8 cellular contexts compared by ENCODE assay signal in genomic region chr3:48435774-48436476, GRCh38. TPM values are rescaled to one million over a fixed set of nuclear protein-coding genes. Genes with fewer than 3 reads are reported as not detected.
DNase-seq lines count a peak whose midpoint lies in the region; ATAC-seq and TF ChIP-seq lines count a peak whose summit lies in the region.

No MANE protein-coding gene starts in this region.

- CTCF ChIA-PET in RWPE1 (lab: Yijun Ruan, JAX), result interaction anchor here (0.5 to 2.5 kb wide), 24 partner anchors 10 to 1198 kb away, joined by 3 to 68 read pairs (median 4); partner anchors contain the start of gene ZNF589

- no peaks in the 10 kb centered on the region for H3K27me3 Mint-ChIP-seq in activated T-helper 17 cell treated with anti-CD3 and anti-CD28 coated beads, Interleukin-2, amount 50 U/mL, for 72 hours
- no peaks in the 10 kb centered on the region for H3K27me3 Mint-ChIP-seq in neural progenitor cell (ENCODE audit: insufficient read depth, low read depth)

- H3F3A ChIP-seq in neural progenitor cell (ENCODE audit: low read depth), result peaks cover 56% of the 10 kb centered on the region

- no peaks in the 10 kb centered on the region for H3K9me3 Mint-ChIP-seq in activated T-helper 17 cell treated with anti-CD3 and anti-CD28 coated beads, Interleukin-2, amount 50 U/mL, for 72 hours
- no peaks in the 10 kb centered on the region for H3K9me3 Mint-ChIP-seq in neural progenitor cell

- H2AFZ ChIP-seq in neural progenitor cell (replicated peaks), result no peak overlapping the region

- peak; percentile 44 for ATAC-seq in activated T-helper 17 cell treated with anti-CD3 and anti-CD28 coated beads, Interleukin-2, amount 50 U/mL, for 72 hours (replicated peaks)
- ATAC-seq in GM19395 (IDR thresholded peaks at IDR 0.05; ENCODE audit: unreplicated experiment), result no peak

- no peak overlapping the region for H3K4me3 Mint-ChIP-seq in activated T-helper 17 cell treated with anti-CD3 and anti-CD28 coated beads, Interleukin-2, amount 50 U/mL, for 72 hours
- H3K4me3 Mint-ChIP-seq in neural progenitor cell, result no peak overlapping the region

- no peak overlapping the region for H3K4me2 ChIP-seq in neural progenitor cell

- TF ChIP-seq POLR2A in stomach (IDR thresholded peaks at IDR 0.05), result no peak

- H4K20me1 ChIP-seq in neural progenitor cell (ENCODE audit: low read depth), result peaks cover 4% of the 10 kb centered on the region

- H3K36me3 Mint-ChIP-seq in activated T-helper 17 cell treated with anti-CD3 and anti-CD28 coated beads, Interleukin-2, amount 50 U/mL, for 72 hours (ENCODE audit: low read depth), result peaks cover 39% of the 10 kb centered on the region
- H3K36me3 Mint-ChIP-seq in neural progenitor cell, result peaks cover 4% of the 10 kb centered on the region

- no peaks in the 10 kb centered on the region for H3K27me3 ChIP-seq in neural progenitor cell
- no peaks in the 10 kb centered on the region for H3K27me3 ChIP-seq in stomach

- H3K4me1 Mint-ChIP-seq in activated T-helper 17 cell treated with anti-CD3 and anti-CD28 coated beads, Interleukin-2, amount 50 U/mL, for 72 hours, result peaks cover 16% of the 10 kb centered on the region
- peaks cover 26% of the 10 kb centered on the region for H3K4me1 Mint-ChIP-seq in neural progenitor cell

- no peak for TF ChIP-seq EP300 in stomach (IDR thresholded peaks at IDR 0.05)

- H3K79me2 ChIP-seq in neural progenitor cell (ENCODE audit: low read depth), result peaks cover 42% of the 10 kb centered on the region

- H3K36me3 ChIP-seq in neural progenitor cell (no peaks in the 10 kb centered on the region), stomach (peaks cover 8 to 22% (median 18%) of the 10 kb centered on the region in 4 donors)

- POLR2A ChIA-PET in RWPE1 (lab: Yijun Ruan, JAX; ENCODE audit: low non-redundant PET), result interaction anchor here (1.0 to 1.5 kb wide), 3 partner anchors 35 to 36 kb away, joined by 3 to 4 read pairs (median 3); no protein-coding TSS in a partner anchor

- H3K4me3 ChIP-seq in Jurkat, Clone E6-1 (ENCODE audit: low read length), result no peak overlapping the region
- no peak overlapping the region for H3K4me3 ChIP-seq in fibroblast of villous mesenchyme (ENCODE audit: low read depth, low read length)
- no peak overlapping the region for H3K4me3 ChIP-seq in neural progenitor cell
- no peak overlapping the region for H3K4me3 ChIP-seq in stomach

- peak; percentile 98 for TF ChIP-seq CTCF in RWPE1 (conservative IDR thresholded peaks at IDR 0.05; ENCODE audit: low read depth)
- peak; percentile 100 for TF ChIP-seq CTCF in fibroblast of villous mesenchyme (IDR thresholded peaks at IDR 0.05; ENCODE audit: insufficient read depth, low read depth, low read length)
- TF ChIP-seq CTCF in neural progenitor cell (IDR thresholded peaks at IDR 0.05), result peak; percentile 100
- peak in 6 of 7 experiments; percentile 88 to 100 (median 98) for TF ChIP-seq CTCF in stomach (IDR thresholded peaks at IDR 0.05)

- DNase-seq in DMS53 (lab: John Stamatoyannopoulos, UW) (peak; percentile 72), RWPE1 (ENCODE audit: low spot score) (peak; percentile 66), fibroblast of villous mesenchyme (ENCODE audit: low read depth) (peak; percentile 85), neural progenitor cell (ENCODE audit: low spot score) (peak; percentile 91), stomach (peak; percentile 91)
- DNase-seq in Jurkat, Clone E6-1 (ENCODE audit: low read depth, low spot score), result peak; percentile 85

- H3K4me1 ChIP-seq in neural progenitor cell (peaks cover 16% of the 10 kb centered on the region), stomach (peaks cover 23 to 54% (median 28%) of the 10 kb centered on the region in 4 donors)

- H3K9ac ChIP-seq in neural progenitor cell, result no peak overlapping the region

- 33 to 46% (median 41%) methylated on average over 6 to 7 of the region's 7 CpGs for WGBS in stomach, 5 donors

- H3K9me3 ChIP-seq in neural progenitor cell (ENCODE audit: low read depth) (no peaks in the 10 kb centered on the region), stomach (no peaks in the 10 kb centered on the region)

- intact Hi-C loops in stomach (cut with DNase I; ENCODE audit: low total_unique reads), result loop anchor here (2.0 kb wide), 1 partner anchor 35 kb away; no protein-coding TSS in a partner anchor

- no peak overlapping the region for H3K27ac Mint-ChIP-seq in activated T-helper 17 cell treated with anti-CD3 and anti-CD28 coated beads, Interleukin-2, amount 50 U/mL, for 72 hours
- no peak overlapping the region for H3K27ac Mint-ChIP-seq in neural progenitor cell

- H3K27ac ChIP-seq in RWPE1 (peak overlapping the region; percentile 99), neural progenitor cell (no peak overlapping the region), stomach (peak overlapping the region in 4 of 5 donors; percentile 59 to 96 (median 62))

RNA-seq across cellular contexts. Expression of gene CCDC51, which starts 4.0 kb away (rescaled TPM):
- 27.6 TPM for polyA plus RNA-seq in Jurkat, Clone E6-1 (2012; ENCODE audit: insufficient read depth, insufficient read length)
- 10 to 100 TPM; 15.5 to 28.4 TPM for total RNA-seq in activated T-helper 17 cell treated with anti-CD3 and anti-CD28 coated beads, Interleukin-2, amount 50 U/mL, for 72 hours
- 15.5 and 21.2 TPM in 2 replicates for total RNA-seq in fibroblast of villous mesenchyme
- 13.9 and 22.0 TPM in 2 replicates for total RNA-seq in neural progenitor cell (ENCODE audit: low replicate concordance)
- 10 to 100 TPM in 1 of 5 donors, 1 to 10 TPM in 4; 1.8 to 12.5 (median 7.1) TPM for total RNA-seq in stomach
- polyA plus RNA-seq in stomach, result 10 to 100 TPM in 1 of 3 donors, 1 to 10 TPM in 2; 6.0 to 10.3 (median 9.5) TPM

RNA-seq across cellular contexts. Expression of gene TMA7, which starts 4.1 kb away (rescaled TPM):
- 522 TPM for polyA plus RNA-seq in Jurkat, Clone E6-1 (2012; ENCODE audit: insufficient read depth, insufficient read length)
- 100 to 1,000 TPM; 181 to 328 TPM for total RNA-seq in activated T-helper 17 cell treated with anti-CD3 and anti-CD28 coated beads, Interleukin-2, amount 50 U/mL, for 72 hours
- total RNA-seq in fibroblast of villous mesenchyme, result 186 and 216 TPM in 2 replicates
- 472 and 510 TPM in 2 replicates for total RNA-seq in neural progenitor cell (ENCODE audit: low replicate concordance)
- total RNA-seq in stomach, result 100 to 1,000 TPM; 107 to 298 (median 230) TPM
- polyA plus RNA-seq in stomach, result 100 to 1,000 TPM; 644 to 702 (median 660) TPM

RNA-seq across cellular contexts. Expression of gene PLXNB1, which starts 6.0 kb away (rescaled TPM):
- 39.2 TPM for polyA plus RNA-seq in Jurkat, Clone E6-1 (2012; ENCODE audit: insufficient read depth, insufficient read length)
- total RNA-seq in activated T-helper 17 cell treated with anti-CD3 and anti-CD28 coated beads, Interleukin-2, amount 50 U/mL, for 72 hours, result 1 to 10 TPM; 3.5 to 3.8 TPM
- 26.1 and 35.0 TPM in 2 replicates for total RNA-seq in fibroblast of villous mesenchyme
- total RNA-seq in neural progenitor cell (ENCODE audit: low replicate concordance), result 53.6 and 142 TPM in 2 replicates
- 100 to 1,000 TPM in 4 of 5 donors, 10 to 100 TPM in 1; 86.7 to 874 (median 314) TPM for total RNA-seq in stomach
- polyA plus RNA-seq in stomach, result 100 to 1,000 TPM in 1 of 3 donors, 10 to 100 TPM in 2; 13.9 to 157 (median 45.0) TPM

RNA-seq across cellular contexts. Expression of gene ATRIP, which starts 10.6 kb away (rescaled TPM):
- 17.5 TPM for polyA plus RNA-seq in Jurkat, Clone E6-1 (2012; ENCODE audit: insufficient read depth, insufficient read length)
- 10 to 100 TPM; 10.5 to 14.9 TPM for total RNA-seq in activated T-helper 17 cell treated with anti-CD3 and anti-CD28 coated beads, Interleukin-2, amount 50 U/mL, for 72 hours
- total RNA-seq in fibroblast of villous mesenchyme, result 5.5 and 7.8 TPM in 2 replicates
- 8.3 and 11.8 TPM in 2 replicates for total RNA-seq in neural progenitor cell (ENCODE audit: low replicate concordance)
- total RNA-seq in stomach, result 10 to 100 TPM in 2 of 5 donors, 1 to 10 TPM in 3; 2.3 to 34.4 (median 5.5) TPM
- polyA plus RNA-seq in stomach, result 1 to 10 TPM; 2.9 to 5.8 (median 3.2) TPM
